24 cellular contexts compared by ENCODE assay signal in genomic region chr10:107072786-107073185, GRCh38.
DNase-seq lines count a peak whose midpoint lies in the region; ATAC-seq and TF ChIP-seq lines count a peak whose summit lies in the region.
"Had no signal": no experiment of that assay in that cellular context is flagged by ENCODE, and none has a peak within 500 bp of the region (broad histone marks: within the 10 kb centered on the region; RNA-seq: fewer than 3 reads in every experiment).

No MANE protein-coding gene starts in this region.

- H3K36me3 Mint-ChIP-seq in WTC11 = no peaks in the 10 kb centered on the region
- H3K36me3 Mint-ChIP-seq: CD4-positive, CD25-positive, alpha-beta regulatory T cell; T-cell had no signal

- H3K9me3 Mint-ChIP-seq in WTC11 = no peaks in the 10 kb centered on the region

- H3K4me1 Mint-ChIP-seq in WTC11 = peaks cover 19% of the 10 kb centered on the region
- H3K4me1 Mint-ChIP-seq: B cell; CD4-positive, CD25-positive, alpha-beta regulatory T cell; T-cell had no signal

- no peak for TF ChIP-seq CTCF in WTC11 (IDR thresholded peaks at IDR 0.05)
- no peak for TF ChIP-seq CTCF in Peyer's patch (IDR thresholded peaks at IDR 0.05)

- no peaks in the 10 kb centered on the region for H3K36me3 ChIP-seq in Peyer's patch

- CTCF ChIA-PET in WTC11 (lab: Charles Lee) = no interaction called here

- no peak overlapping the region for H3K27ac ChIP-seq in Peyer's patch
- H3K27ac ChIP-seq: KMS-11, SK-N-MC had no signal

- ATAC-seq in WTC11 (peak; percentile 67), GM21526 (IDR thresholded peaks at IDR 0.05; ENCODE audit: low FRiP score, unreplicated experiment) (no peak)
- ATAC-seq: Panc1, Right ventricle myocardium inferior, T-cell had no signal

- H3K27me3 ChIP-seq in Peyer's patch = no peaks in the 10 kb centered on the region

- TF ChIP-seq POLR2A in Peyer's patch (IDR thresholded peaks at IDR 0.05) = no peak

- no peaks in the 10 kb centered on the region for H3K4me1 ChIP-seq in Peyer's patch

- no peaks in the 10 kb centered on the region for H3K9me3 ChIP-seq in Peyer's patch

- DNase-seq in COLO829 (ENCODE audit: low spot score) (peak; percentile 10), WTC11 (ENCODE audit: low spot score) (no peak), medulla oblongata (ENCODE audit: extremely low spot score) (peak; percentile 42), superior temporal gyrus (ENCODE audit: extremely low spot score) (peak; percentile 29), RKO (ENCODE audit: low spot score) (no peak), Peyer's patch (no peak)
- DNase-seq: CD4-positive, CD25-positive, alpha-beta regulatory T cell; COR-L47; DMS79; GOT3; IMR-90; NCI-H1092 treated with DMSO at 0.1 percent for 48 hours; NCI-H1436 treated with DMSO at 0.1 percent for 48 hours; NCI-H1930; NCI-H226; NCI-H510A treated with DMSO at 0.1 percent for 48 hours; NCI-H748 treated with DMSO at 0.1 percent for 48 hours; T-cell had no signal

- H3K27ac Mint-ChIP-seq in WTC11 = no peak overlapping the region
- H3K27ac Mint-ChIP-seq: B cell; CD4-positive, CD25-positive, alpha-beta regulatory T cell; T-cell had no signal

- no peak overlapping the region for H3K4me3 Mint-ChIP-seq in WTC11
- H3K4me3 Mint-ChIP-seq: B cell; CD4-positive, CD25-positive, alpha-beta regulatory T cell; T-cell had no signal

- H3K27me3 Mint-ChIP-seq in WTC11 (ENCODE audit: low read depth) = no peaks in the 10 kb centered on the region
- H3K27me3 Mint-ChIP-seq: B cell; CD4-positive, CD25-positive, alpha-beta regulatory T cell; T-cell had no signal

- POLR2A ChIA-PET in WTC11 (lab: Charles Lee) = interaction anchor here (0.8 kb wide), 1 partner anchor 8 kb away, joined by 3 read pairs; no protein-coding TSS in a partner anchor

- no peak overlapping the region for H3K4me3 ChIP-seq in Peyer's patch
- H3K4me3 ChIP-seq: SK-N-MC had no signal

TF ChIP-seq in WTC11, 78 proteins besides CTCF, POLR2A, EP300 and RAD21:
- TF ChIP-seq KAT7 (CRISPR knock-in tag; IDR thresholded peaks at IDR 0.05; ENCODE audit: borderline replicate concordance) (no peak), NR1H2 (CRISPR knock-in tag; IDR thresholded peaks at IDR 0.05) (no peak), MXD4 (CRISPR knock-in tag; IDR thresholded peaks at IDR 0.05; ENCODE audit: borderline replicate concordance) (no peak), MYBL2 (CRISPR knock-in tag; IDR thresholded peaks at IDR 0.05) (no peak)
- TF ChIP-seq, protein P1, sequence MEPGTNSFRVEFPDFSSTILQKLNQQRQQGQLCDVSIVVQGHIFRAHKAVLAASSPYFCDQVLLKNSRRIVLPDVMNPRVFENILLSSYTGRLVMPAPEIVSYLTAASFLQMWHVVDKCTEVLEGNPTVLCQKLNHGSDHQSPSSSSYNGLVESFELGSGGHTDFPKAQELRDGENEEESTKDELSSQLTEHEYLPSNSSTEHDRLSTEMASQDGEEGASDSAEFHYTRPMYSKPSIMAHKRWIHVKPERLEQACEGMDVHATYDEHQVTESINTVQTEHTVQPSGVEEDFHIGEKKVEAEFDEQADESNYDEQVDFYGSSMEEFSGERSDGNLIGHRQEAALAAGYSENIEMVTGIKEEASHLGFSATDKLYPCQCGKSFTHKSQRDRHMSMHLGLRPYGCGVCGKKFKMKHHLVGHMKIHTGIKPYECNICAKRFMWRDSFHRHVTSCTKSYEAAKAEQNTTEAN (CRISPR knock-in tag; IDR thresholded peaks at IDR 0.05) = no peak

Comparison
In these comparisons a context has a peak if more than half of its experiments do, and no peak if none do; other contexts are left out.
1. DNase-seq: peak in COLO829 (single experiment), medulla oblongata (single experiment) and superior temporal gyrus (single experiment); none in WTC11 (single experiment), RKO (single experiment) and Peyer's patch (0 of 3).